In genomic region chrX:96140796-96141195, GRCh38 we compare ENCODE assay signal across 17 cellular contexts.
A peak's percentile ranks its signal among the peaks of the same experiment; 100 is the strongest.
DNase-seq lines count a peak whose midpoint lies in the region; FAIRE-seq and TF ChIP-seq lines count a peak whose summit lies in the region.
"Had no signal": no experiment of that assay in that cellular context is flagged by ENCODE, and none has a peak within 500 bp of the region (broad histone marks: within the 10 kb centered on the region; RNA-seq: fewer than 3 reads in every experiment).

No MANE protein-coding gene starts in this region.

- H2AFZ ChIP-seq in mesenchymal stem cell (ENCODE audit: low read depth, low read length): no peak overlapping the region

- DNase-seq in MG63: peak; percentile 0
- peak; percentile 31 for DNase-seq in bronchial epithelial cell (ENCODE audit: low read depth)
- peak; percentile 8 for DNase-seq in mesenchymal stem cell
- DNase-seq in urothelium cell line (ENCODE audit: low spot score): peak; percentile 4
- no peak for DNase-seq in hypothalamus (lab: John Stamatoyannopoulos, UW)
- DNase-seq in NCI-H146 treated with DMSO at 0.1 percent for 48 hours (lab: John Stamatoyannopoulos, UW; ENCODE audit: unreplicated experiment): no peak
- no peak for DNase-seq in thyroid gland
- no peak for DNase-seq in SKM-1 (lab: John Stamatoyannopoulos, UW; ENCODE audit: unreplicated experiment)
- DNase-seq: AML-193; CD8-positive, alpha-beta memory T cell; DMS53; GF-D8; HCEC 1CT; HFFc6 had no signal

- TF ChIP-seq POLR2A in thyroid gland (IDR thresholded peaks at IDR 0.05): no peak

- H3K79me1 ChIP-seq in mesenchymal stem cell (replicated peaks; ENCODE audit: low read length, poor library complexity, severe bottlenecking): no peaks in the 10 kb centered on the region

- intact Hi-C loops in thyroid gland (cut with DNase I): no loop called here

- H3K4me1 ChIP-seq in mesenchymal stem cell (ENCODE audit: control insufficient read depth, insufficient read depth, low read depth, low read length): no peaks in the 10 kb centered on the region
- no peaks in the 10 kb centered on the region for H3K4me1 ChIP-seq in thyroid gland
- H3K4me1 ChIP-seq: BLaER1 had no signal

- no peak overlapping the region for H2BK120ac ChIP-seq in mesenchymal stem cell (ENCODE audit: low read depth, low read length)

- no peak for FAIRE-seq in bronchial epithelial cell (lab: Jason Lieb, UNC)
- no peak for FAIRE-seq in urothelium cell line (lab: Jason Lieb, UNC)
- FAIRE-seq: GM19239, H1 had no signal

- H3K4me3 ChIP-seq in MG63 (no peak overlapping the region), bronchial epithelial cell (ENCODE audit: low read depth, low read length) (no peak overlapping the region), mesenchymal stem cell (ENCODE audit: insufficient read depth in 1 of 2, low read depth in 1 of 2, low read length in 2 of 2) (no peak overlapping the region), thyroid gland (replicated peaks in 1 of 3) (no peak overlapping the region)
- H3K4me3 ChIP-seq: BLaER1 had no signal

- no peak overlapping the region for H3K9ac ChIP-seq in mesenchymal stem cell (ENCODE audit: low read length)
- H3K9ac ChIP-seq: BLaER1 had no signal

- no peak overlapping the region for H3K18ac ChIP-seq in mesenchymal stem cell (ENCODE audit: low read depth in 1 of 2, low read length in 2 of 2)

- H3K27ac ChIP-seq in mesenchymal stem cell (ENCODE audit: low read length, poor library complexity, severe bottlenecking): no peak overlapping the region
- no peak overlapping the region for H3K27ac ChIP-seq in thyroid gland
- H3K27ac ChIP-seq: BLaER1 had no signal

- H3K4ac ChIP-seq in mesenchymal stem cell (ENCODE audit: low read depth in 1 of 2, low read length in 2 of 2): no peak overlapping the region

- no peak overlapping the region for H2BK12ac ChIP-seq in mesenchymal stem cell (ENCODE audit: low read length in 2 of 2)

- H3K27me3 ChIP-seq in MG63: no peaks in the 10 kb centered on the region
- H3K27me3 ChIP-seq in bronchial epithelial cell (ENCODE audit: control insufficient read depth, insufficient read depth, low read length): no peaks in the 10 kb centered on the region
- H3K27me3 ChIP-seq in mesenchymal stem cell (ENCODE audit: control insufficient read depth in 1 of 2, insufficient read depth in 1 of 2, low read length in 2 of 2): no peaks in the 10 kb centered on the region
- H3K27me3 ChIP-seq in thyroid gland: no peaks in the 10 kb centered on the region

- WGBS in mesenchymal stem cell: no CpG with 5 or more reads among the region's 1 CpG
- 47 to 57% methylated on average over 1 of the region's 1 CpG for WGBS in thyroid gland, 2 donors

- no peak overlapping the region for H2BK15ac ChIP-seq in mesenchymal stem cell (ENCODE audit: low read depth, poor library complexity, severe bottlenecking)

- no peak for TF ChIP-seq CTCF in bronchial epithelial cell (IDR thresholded peaks at IDR 0.05; ENCODE audit: insufficient read depth, low read length, severe bottlenecking)
- TF ChIP-seq CTCF in thyroid gland (IDR thresholded peaks at IDR 0.05): no peak

- H2AK5ac ChIP-seq in mesenchymal stem cell (ENCODE audit: low read length, severe bottlenecking): no peak overlapping the region

- no peak overlapping the region for H4K91ac ChIP-seq in mesenchymal stem cell (ENCODE audit: low read length)

- no peak overlapping the region for H3K14ac ChIP-seq in mesenchymal stem cell (ENCODE audit: low read length in 2 of 2)

- no peak overlapping the region for H3K4me2 ChIP-seq in mesenchymal stem cell (ENCODE audit: low read length, poor library complexity, severe bottlenecking)
- H3K4me2 ChIP-seq: BLaER1 had no signal

- no peak overlapping the region for H2BK5ac ChIP-seq in mesenchymal stem cell (ENCODE audit: low read depth, low read length, poor library complexity, severe bottlenecking)

- no peaks in the 10 kb centered on the region for H3K9me3 ChIP-seq in MG63
- no peaks in the 10 kb centered on the region for H3K9me3 ChIP-seq in mesenchymal stem cell (ENCODE audit: control insufficient read depth, low read length)
- no peaks in the 10 kb centered on the region for H3K9me3 ChIP-seq in thyroid gland
- H3K9me3 ChIP-seq: BLaER1 had no signal

- H3K36me3 ChIP-seq in MG63: no peaks in the 10 kb centered on the region
- no peaks in the 10 kb centered on the region for H3K36me3 ChIP-seq in bronchial epithelial cell (ENCODE audit: control insufficient read depth, insufficient read depth, low read length)
- H3K36me3 ChIP-seq in mesenchymal stem cell (ENCODE audit: control insufficient read depth in 1 of 2, insufficient read depth in 2 of 2, low read depth in 1 of 2, low read length in 2 of 2): no peaks in the 10 kb centered on the region
- no peaks in the 10 kb centered on the region for H3K36me3 ChIP-seq in thyroid gland
- H3K36me3 ChIP-seq: BLaER1 had no signal

- no peak overlapping the region for H3K23ac ChIP-seq in mesenchymal stem cell (ENCODE audit: low read length in 2 of 2)

- H4K8ac ChIP-seq in mesenchymal stem cell (ENCODE audit: low read length): no peak overlapping the region

Comparison
In these comparisons a context has a peak if more than half of its experiments do, and no peak if none do; other contexts are left out.
1. DNase-seq: peak in MG63 (single experiment), bronchial epithelial cell (single experiment), mesenchymal stem cell (single experiment) and urothelium cell line (single experiment); none in hypothalamus (0 of 51), NCI-H146 treated with DMSO at 0.1 percent for 48 hours (single experiment), thyroid gland (0 of 2) and SKM-1 (single experiment).